ENCODE assay signal across 13 cellular contexts in the genomic region with DNA sequence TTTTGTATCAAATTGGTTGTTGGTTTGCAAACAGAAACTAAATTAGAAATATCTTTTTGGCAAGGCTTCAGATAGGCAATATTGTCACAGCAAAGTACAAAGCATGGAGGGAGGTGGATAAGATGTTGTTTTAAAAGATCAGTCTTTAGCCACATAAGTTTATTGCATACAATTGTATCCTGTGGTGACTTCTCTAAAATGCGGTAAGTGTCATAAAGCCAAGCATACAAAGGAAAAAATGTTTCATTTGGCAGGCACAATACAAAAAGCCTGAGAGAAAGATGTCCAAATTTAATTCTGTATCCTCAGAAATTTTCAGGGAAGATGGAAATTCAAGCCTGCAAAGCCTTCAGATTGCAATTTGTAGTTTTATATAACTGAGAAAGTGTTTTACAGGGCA. TPM values are rescaled to one million over a fixed set of nuclear protein-coding genes. Genes with fewer than 3 reads are reported as not detected.
DNase-seq lines count a peak whose midpoint lies in the region; ATAC-seq and TF ChIP-seq lines count a peak whose summit lies in the region.
"Had no signal": no experiment of that assay in that cellular context is flagged by ENCODE, and none has a peak within 500 bp of the region (broad histone marks: within the 10 kb centered on the region; RNA-seq: fewer than 3 reads in every experiment).

No MANE protein-coding gene starts in this region.

- peak overlapping the region; percentile 68 for H3K4me3 ChIP-seq in OCI-LY3 (ENCODE audit: low read length)
- peak overlapping the region in 2 of 8 donors; percentile 16 to 43 for H3K4me3 ChIP-seq in spleen
- H3K4me3 ChIP-seq: K562 had no signal

- H3K4me1 ChIP-seq in OCI-LY3 (ENCODE audit: low read length) (peaks cover 51% of the 10 kb centered on the region), spleen (peaks cover 36 to 99% (median 69%) of the 10 kb centered on the region in 6 donors)

- H3K27ac ChIP-seq in OCI-LY3 (ENCODE audit: low read length) (peak overlapping the region; percentile 69), spleen (peak overlapping the region in 6 of 8 donors; percentile 56 to 77 (median 72))

- 21 to 48% (median 34%) methylated on average over 1 of the region's 1 CpG for WGBS in spleen, 5 donors

- in situ Hi-C loops in KBM-7 (cut with MboI; ENCODE audit: low pct_unique_long_range_greater_than_20kb, low sequenced_read_pairs) = no loop called here

- no peaks in the 10 kb centered on the region for H4K20me1 ChIP-seq in OCI-LY3 (ENCODE audit: insufficient read depth, low read length)

- peak overlapping the region; percentile 49 for H3K9ac ChIP-seq in OCI-LY3 (ENCODE audit: low read length)

- H3K36me3 ChIP-seq in OCI-LY3 (replicated peaks; ENCODE audit: low read depth, low read length) = no peaks in the 10 kb centered on the region
- no peaks in the 10 kb centered on the region for H3K36me3 ChIP-seq in spleen

- H2AFZ ChIP-seq in OCI-LY3 (ENCODE audit: low read depth, low read length) = no peak overlapping the region

- no peaks in the 10 kb centered on the region for H3K9me3 ChIP-seq in OCI-LY3 (ENCODE audit: insufficient read depth, low read length)
- no peaks in the 10 kb centered on the region for H3K9me3 ChIP-seq in spleen

- ATAC-seq in GM18502 (IDR thresholded peaks at IDR 0.05; ENCODE audit: poor library complexity, unreplicated experiment) = no peak
- ATAC-seq: K562 had no signal

- DNase-seq in GM03348 (ENCODE audit: low spot score) = peak; percentile 11
- peak; percentile 66 for DNase-seq in fibroblast of peridontal ligament (ENCODE audit: extremely low read depth)
- DNase-seq in spleen = no peak
- DNase-seq in DMS 273 treated with DMSO at 0.1 percent for 48 hours (lab: John Stamatoyannopoulos, UW) = no peak
- DNase-seq in KBM-7 = no peak
- no peak for DNase-seq in central memory CD4-positive, alpha-beta T cell
- DNase-seq: activated CD4-positive, alpha-beta T cell treated with anti-CD3 and anti-CD28 coated beads for 36 hours; activated naive CD4-positive, alpha-beta T cell treated with anti-CD3 and anti-CD28 coated beads, Interleukin-2, amount 10 ng/mL, durations not matched to agents 7 days and 5 days; NCI-H226 had no signal

- H3K4me2 ChIP-seq in OCI-LY3 (ENCODE audit: low read length) = peak overlapping the region; percentile 94

- H3K79me2 ChIP-seq in OCI-LY3 (ENCODE audit: low read length) = peaks cover 36% of the 10 kb centered on the region

- no peak for TF ChIP-seq POLR2A in spleen (IDR thresholded peaks at IDR 0.05)

- intact Hi-C loops in spleen (cut with DNase I; ENCODE audit: low total_unique reads) = loop anchor here (10.0 kb wide), 1 partner anchor 103 kb away; the partner anchor contains the start of gene RAB5A

- no peak for TF ChIP-seq CTCF in OCI-LY3 (IDR thresholded peaks at IDR 0.05; ENCODE audit: low read depth, low read length)
- TF ChIP-seq CTCF in spleen (IDR thresholded peaks at IDR 0.05 in 8 of 11, conservative IDR thresholded peaks at IDR 0.05 in 3 of 11) = no peak

- no peaks in the 10 kb centered on the region for H3K27me3 ChIP-seq in OCI-LY3 (ENCODE audit: low read depth, low read length)
- no peaks in the 10 kb centered on the region for H3K27me3 ChIP-seq in spleen (replicated peaks in 1 of 7)

RNA-seq across cellular contexts. Expression of gene KAT2B, which starts 7.7 kb away (rescaled TPM):
- total RNA-seq in spleen = 10 to 100 TPM; 39.1 to 64.3 (median 58.0) TPM
- 10 to 100 TPM; 13.6 to 17.6 (median 14.9) TPM for polyA plus RNA-seq in spleen

RNA-seq across cellular contexts. Expression of gene PP2D1, which starts 35.9 kb away (rescaled TPM):
- not detected for total RNA-seq in spleen
- not detected for polyA plus RNA-seq in spleen
- total RNA-seq: activated CD4-positive, alpha-beta T cell treated with anti-CD3 and anti-CD28 coated beads for 36 hours; dermis microvascular lymphatic vessel endothelial cell; K562 had no signal

Comparison
In these comparisons a context has a peak if more than half of its experiments do, and no peak if none do; other contexts are left out.
1. DNase-seq: peak in GM03348 (single experiment) and fibroblast of peridontal ligament (single experiment); none in spleen (single experiment), DMS 273 treated with DMSO at 0.1 percent for 48 hours (single experiment), KBM-7 (single experiment) and central memory CD4-positive, alpha-beta T cell (single experiment).